In the genomic region with DNA sequence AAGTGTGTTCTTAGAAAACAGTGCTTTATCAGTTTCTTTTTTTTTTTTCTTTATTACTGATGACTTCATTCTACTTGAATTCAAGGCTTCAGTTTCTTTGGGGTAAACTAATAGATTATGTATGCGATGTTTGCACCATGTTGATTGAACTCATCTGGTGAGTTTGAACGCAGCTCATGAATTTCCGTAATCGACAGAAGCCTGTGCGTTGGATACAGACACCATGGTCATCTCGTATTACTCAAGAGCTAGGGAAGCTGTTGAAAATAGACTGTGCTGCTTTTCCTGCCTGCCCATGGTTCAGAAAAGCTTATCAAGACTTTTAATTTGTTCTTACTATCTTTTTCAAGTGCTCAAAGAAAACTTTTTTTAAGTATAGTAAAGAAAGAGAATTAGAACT, we compare ENCODE assay signal across 20 cellular contexts.
DNase-seq lines count a peak whose midpoint lies in the region; ATAC-seq and TF ChIP-seq lines count a peak whose summit lies in the region.
"Had no signal": no experiment of that assay in that cellular context is flagged by ENCODE, and none has a peak within 500 bp of the region (broad histone marks: within the 10 kb centered on the region; RNA-seq: fewer than 3 reads in every experiment).

No MANE protein-coding gene starts in this region.

- peak overlapping the region; percentile 93 for H3K27ac ChIP-seq in AG04450 (ENCODE audit: low read depth, low read length)
- H3K27ac ChIP-seq: foreskin keratinocyte, psoas muscle, SK-N-MC, upper lobe of right lung had no signal

- no peaks in the 10 kb centered on the region for H3K27me3 ChIP-seq in AG04450 (ENCODE audit: control insufficient read depth, insufficient read depth, low read length)
- H3K27me3 ChIP-seq: foreskin keratinocyte, upper lobe of right lung had no signal

- DNase-seq in AG04450 (ENCODE audit: low read depth, low spot score) (peak; percentile 95), HCEC 1CT (peak; percentile 57), cardiac fibroblast (ENCODE audit: low read depth in 2 of 2) (peak; percentile 66 to 76), left kidney (ENCODE audit: low read depth, low spot score) (peak; percentile 16), UCSD-AML1 (lab: John Stamatoyannopoulos, UW; ENCODE audit: unreplicated experiment) (no peak), cerebellum (ENCODE audit: low spot score) (no peak)
- DNase-seq in stimulated activated naive CD4-positive, alpha-beta T cell treated with Interleukin-2 at 50 U/mL for 16 hours (lab: John Stamatoyannopoulos, UW), result no peak
- DNase-seq: activated naive CD4-positive, alpha-beta T cell treated with anti-CD3 and anti-CD28 coated beads, Interleukin-2, amount 50 U/mL, for 16 hours; AML-193; Calu3; effector CD4-positive, alpha-beta T cell; foreskin keratinocyte; NCI-H1930; NCI-H748 treated with DMSO at 0.1 percent for 48 hours; PC-3; psoas muscle; upper lobe of right lung had no signal

- no peak for ATAC-seq in GM21367 (IDR thresholded peaks at IDR 0.05; ENCODE audit: unreplicated experiment)
- ATAC-seq: foreskin keratinocyte, PC-3, upper lobe of right lung had no signal

- no peaks in the 10 kb centered on the region for H3K9me3 ChIP-seq in AG04450 (ENCODE audit: control insufficient read depth, insufficient read depth, low read length)
- H3K9me3 ChIP-seq: psoas muscle, upper lobe of right lung had no signal

- POLR2A ChIA-PET in AG04450 (lab: Yijun Ruan, JAX), result interaction anchor here (0.7 to 1.1 kb wide), 6 partner anchors 9 to 317 kb away, joined by 3 to 11 read pairs (median 4); partner anchors contain the start of gene NRP2

- H3K4me3 ChIP-seq in AG04450 (ENCODE audit: low read depth, low read length) (no peak overlapping the region), cardiac fibroblast (replicated peaks in 1 of 2; ENCODE audit: low read depth in 2 of 2, low read length in 2 of 2) (no peak overlapping the region)
- H3K4me3 ChIP-seq: lung, psoas muscle, SK-N-MC, upper lobe of right lung had no signal

- CTCF ChIA-PET in AG04450 (lab: Charles Lee), result interaction anchor here (0.7 to 1.5 kb wide), 3 partner anchors 14 to 182 kb away, joined by 3 to 6 read pairs (median 6); no protein-coding TSS in a partner anchor

- no peak for TF ChIP-seq CTCF in AG04450 (IDR thresholded peaks at IDR 0.05; ENCODE audit: low read depth, low read length)
- TF ChIP-seq CTCF in cardiac fibroblast (IDR thresholded peaks at IDR 0.05; ENCODE audit: low read depth, low read length), result no peak

Comparison
In these comparisons a context has a peak if more than half of its experiments do, and no peak if none do; other contexts are left out.
1. DNase-seq: peak in AG04450 (single experiment), HCEC 1CT (single experiment), cardiac fibroblast (2 of 2) and left kidney (single experiment); none in UCSD-AML1 (single experiment), stimulated activated naive CD4-positive, alpha-beta T cell treated with Interleukin-2 at 50 U/mL for 16 hours (single experiment) and cerebellum (single experiment).